ENCODE assay signal across 23 cellular contexts in the genomic region with DNA sequence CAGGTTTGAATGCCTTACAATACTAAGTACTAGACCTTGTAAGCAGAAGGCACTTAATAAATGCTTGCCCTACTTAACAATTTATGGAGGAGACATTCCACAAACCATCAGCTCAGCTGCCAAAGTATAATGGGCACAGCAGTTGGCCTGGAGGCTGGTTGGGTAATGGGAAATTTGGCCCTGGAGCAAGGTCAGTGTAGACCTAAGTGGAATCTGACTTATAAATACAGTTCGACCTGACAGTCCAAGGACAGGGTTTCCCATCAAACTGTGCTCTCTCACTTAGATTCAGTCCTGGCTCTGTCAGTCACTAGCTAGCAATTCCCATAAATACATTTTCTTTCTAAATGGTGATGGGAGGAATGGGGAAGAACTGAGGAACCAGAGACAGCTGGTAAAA.
"Had no signal": no experiment of that assay in that cellular context is flagged by ENCODE, and none has a peak within 500 bp of the region (broad histone marks: within the 10 kb centered on the region; RNA-seq: fewer than 3 reads in every experiment).

No MANE protein-coding gene starts in this region.

- H3K4me1 ChIP-seq: colonic mucosa, esophagus muscularis mucosa, foreskin keratinocyte, gastroesophageal sphincter, heart left ventricle, left ventricle myocardium inferior, lower lobe of right lung had no signal

- ATAC-seq: effector memory CD8-positive, alpha-beta T cell; foreskin keratinocyte; gastroesophageal sphincter; heart left ventricle; mucosa of descending colon had no signal

- FAIRE-seq: endothelial cell of umbilical vein, frontal cortex, kidney had no signal

- H3K4me2 ChIP-seq: hepatocyte had no signal

- H3K4me1 Mint-ChIP-seq: immature natural killer cell, mesothelial cell of epicardium, naive B cell had no signal

- H3K4me3 ChIP-seq: colonic mucosa, esophagus muscularis mucosa, gastroesophageal sphincter, heart left ventricle, hepatocyte, left ventricle myocardium inferior, lower lobe of right lung, mucosa of descending colon had no signal

- DNase-seq: colonic mucosa; cortex of kidney; effector CD8-positive, alpha-beta T cell; effector memory CD8-positive, alpha-beta T cell; foreskin keratinocyte; heart left ventricle; hypothalamus; immature natural killer cell; islet precursor cell; kidney; kidney glomerular epithelial cell; left ventricle myocardium inferior; lower lobe of right lung; mesenchymal stem cell; mucosa of descending colon; naive B cell had no signal

- H3K4me3 Mint-ChIP-seq: dendritic cell treated with granulocyte-macrophage colony-stimulating factor and Interleukin-4, amounts not matched to agents 40 ng/mL and 50 ng/mL, for 4 days; effector memory CD8-positive, alpha-beta T cell; immature natural killer cell; mesothelial cell of epicardium; naive B cell had no signal

- H3K9me3 ChIP-seq: colonic mucosa, esophagus muscularis mucosa, gastroesophageal sphincter, heart left ventricle, left ventricle myocardium inferior, lower lobe of right lung, mucosa of descending colon had no signal

- H3K36me3 ChIP-seq: colonic mucosa, gastroesophageal sphincter, heart left ventricle, left ventricle myocardium inferior, lower lobe of right lung had no signal

- H3K27ac Mint-ChIP-seq: dendritic cell treated with granulocyte-macrophage colony-stimulating factor and Interleukin-4, amounts not matched to agents 40 ng/mL and 50 ng/mL, for 4 days; effector memory CD8-positive, alpha-beta T cell; immature natural killer cell; mesothelial cell of epicardium had no signal

- H3K27me3 Mint-ChIP-seq: dendritic cell treated with granulocyte-macrophage colony-stimulating factor and Interleukin-4, amounts not matched to agents 40 ng/mL and 50 ng/mL, for 4 days; effector memory CD8-positive, alpha-beta T cell; naive B cell had no signal

- H3K9me3 Mint-ChIP-seq: dendritic cell treated with granulocyte-macrophage colony-stimulating factor and Interleukin-4, amounts not matched to agents 40 ng/mL and 50 ng/mL, for 4 days; effector memory CD8-positive, alpha-beta T cell; immature natural killer cell; mesothelial cell of epicardium had no signal

- H3K27ac ChIP-seq: colonic mucosa, esophagus muscularis mucosa, foreskin keratinocyte, gastroesophageal sphincter, heart left ventricle, hepatocyte, left ventricle myocardium inferior, lower lobe of right lung had no signal

- H3K36me3 Mint-ChIP-seq: mesothelial cell of epicardium had no signal

- H3K79me2 ChIP-seq: hepatocyte had no signal

- H2AFZ ChIP-seq: hepatocyte had no signal

- H3K27me3 ChIP-seq: colonic mucosa, esophagus muscularis mucosa, foreskin keratinocyte, gastroesophageal sphincter, heart left ventricle, hepatocyte had no signal
